In the genomic region with DNA sequence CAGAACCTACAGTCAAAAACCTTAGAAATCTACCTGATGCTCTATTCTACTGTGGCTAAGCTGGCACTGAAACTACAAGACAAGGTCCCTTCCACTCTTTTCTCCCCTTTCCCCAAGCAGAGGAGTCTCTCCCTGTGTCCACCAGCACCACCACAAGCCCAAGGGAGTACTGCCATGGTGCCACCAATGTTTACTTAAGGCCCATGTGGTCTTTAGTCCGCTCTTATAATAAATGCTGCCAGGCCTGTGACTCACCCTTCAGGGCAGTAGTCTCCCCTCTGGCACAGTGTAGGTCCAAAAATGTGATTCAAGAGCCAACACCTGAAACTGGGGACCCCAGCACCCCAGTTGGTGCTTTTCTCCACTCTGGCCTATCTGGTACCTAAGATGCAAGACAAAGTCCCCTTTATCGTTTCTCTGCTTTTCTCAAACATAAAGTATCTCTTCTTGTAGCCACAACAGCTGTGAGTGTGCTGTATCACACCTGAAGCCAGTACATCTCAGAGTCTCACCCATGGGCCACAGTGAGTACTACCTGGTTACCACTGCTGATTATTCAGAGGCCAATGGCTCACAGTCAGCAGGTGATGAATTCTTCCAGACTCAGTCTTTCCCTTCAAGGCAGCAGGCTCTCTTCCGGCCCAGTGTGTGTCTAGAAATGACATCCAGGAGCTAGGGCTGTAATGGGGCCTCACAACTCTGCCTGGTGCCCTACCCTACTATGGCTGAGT, we compare ENCODE assay signal across 19 cellular contexts. TPM values are rescaled to one million over a fixed set of nuclear protein-coding genes. Genes with fewer than 3 reads are reported as not detected.
DNase-seq lines count a peak whose midpoint lies in the region; ATAC-seq, FAIRE-seq and TF ChIP-seq lines count a peak whose summit lies in the region.
"Had no signal": no experiment of that assay in that cellular context is flagged by ENCODE, and none has a peak within 500 bp of the region (broad histone marks: within the 10 kb centered on the region; RNA-seq: fewer than 3 reads in every experiment).

No MANE protein-coding gene starts in this region.

- H3K4me3 ChIP-seq in H1 (ENCODE audit: extremely low read depth in 1 of 4, insufficient read depth in 2 of 4, low read depth in 3 of 4, low read length in 4 of 4), result no peak overlapping the region
- H3K4me3 ChIP-seq in pancreas, result no peak overlapping the region
- H3K4me3 ChIP-seq in CD8-positive, alpha-beta T cell (ENCODE audit: low read depth, low read length), result no peak overlapping the region
- no peak overlapping the region for H3K4me3 ChIP-seq in thyroid gland (replicated peaks in 1 of 3)
- H3K4me3 ChIP-seq: cardiac muscle cell had no signal

- FAIRE-seq in H1 (lab: Jason Lieb, UNC) (no peak), pancreas (lab: Jason Lieb, UNC) (no peak)

- H3K36me3 ChIP-seq in H1 (ENCODE audit: control insufficient read depth in 2 of 4, insufficient read depth in 4 of 4, low read length in 3 of 4) (no peaks in the 10 kb centered on the region), pancreas (no peaks in the 10 kb centered on the region), thyroid gland (no peaks in the 10 kb centered on the region)
- no peaks in the 10 kb centered on the region for H3K36me3 ChIP-seq in CD8-positive, alpha-beta T cell (ENCODE audit: insufficient read depth, low read length)
- H3K36me3 ChIP-seq: cardiac muscle cell had no signal

- H2BK120ac ChIP-seq in H1 (replicated peaks; ENCODE audit: low read depth, low read length), result no peak overlapping the region

- no peak overlapping the region for H3K56ac ChIP-seq in H1 (replicated peaks; ENCODE audit: insufficient read length, low read depth, low read length)

- TF ChIP-seq RAD21 in H1 (IDR thresholded peaks at IDR 0.05 in 1 of 2, conservative IDR thresholded peaks at IDR 0.05 in 1 of 2; ENCODE audit: low read depth in 2 of 2, low read length in 2 of 2), result no peak

- H3K79me1 ChIP-seq in H1 (ENCODE audit: low read depth, low read length), result no peaks in the 10 kb centered on the region

- no peaks in the 10 kb centered on the region for H3K36me3 Mint-ChIP-seq in CD8-positive, alpha-beta T cell
- H3K36me3 Mint-ChIP-seq: CD14-positive monocyte had no signal

- no peaks in the 10 kb centered on the region for H3K9me3 Mint-ChIP-seq in CD8-positive, alpha-beta T cell
- H3K9me3 Mint-ChIP-seq: activated T-helper 2 cell treated with anti-CD3 and anti-CD28 coated beads, Interferon-gamma antibody, Interleukin-2, Interleukin-4, amounts not matched to agents 10 μg/mL and 5 μg/mL and 100 μg/mL, durations not matched to agents 14 hours and 24 hours and 36 hours; dendritic cell treated with granulocyte-macrophage colony-stimulating factor and Interleukin-4, amounts not matched to agents 40 ng/mL and 50 ng/mL, for 4 days had no signal

- no peaks in the 10 kb centered on the region for H3K79me2 ChIP-seq in H1 (ENCODE audit: control insufficient read depth in 1 of 2, insufficient read depth in 2 of 2, low read length in 2 of 2)

- no peak overlapping the region for H3K4ac ChIP-seq in H1 (replicated peaks; ENCODE audit: insufficient read length, low read depth, low read length)

- no peak overlapping the region for H4K5ac ChIP-seq in H1 (ENCODE audit: insufficient read length, low read depth, low read length)

- H3K4me2 ChIP-seq in H1 (ENCODE audit: insufficient read depth in 1 of 2, low read depth in 2 of 2, low read length in 2 of 2), result no peak overlapping the region

- H3K23ac ChIP-seq in H1 (ENCODE audit: insufficient read length), result no peak overlapping the region

- H3K27ac ChIP-seq in H1 (ENCODE audit: low read depth, low read length), result no peak overlapping the region
- no peak overlapping the region for H3K27ac ChIP-seq in pancreas
- no peak overlapping the region for H3K27ac ChIP-seq in CD8-positive, alpha-beta T cell (ENCODE audit: low read depth, low read length)
- H3K27ac ChIP-seq in thyroid gland, result no peak overlapping the region
- H3K27ac ChIP-seq: cardiac muscle cell had no signal

- no peaks in the 10 kb centered on the region for H3K4me1 Mint-ChIP-seq in CD8-positive, alpha-beta T cell (ENCODE audit: low read depth)
- H3K4me1 Mint-ChIP-seq: CD14-positive monocyte had no signal

- DNase-seq in Daoy (ENCODE audit: low read depth) (peak; percentile 21), NCI-H69 (lab: John Stamatoyannopoulos, UW) (peak; percentile 27), H1 (ENCODE audit: low read depth in 1 of 2, low spot score in 2 of 2) (no peak), pancreas (peak in 1 of 6 donors; percentile 24), thyroid gland (no peak), NCI-H526 treated with DMSO at 0.1 percent for 48 hours (lab: John Stamatoyannopoulos, UW) (no peak)
- no peak for DNase-seq in CD8-positive, alpha-beta T cell
- DNase-seq: DMS79, NCI-H1105 treated with DMSO at 0.1 percent for 48 hours, NCI-H2107, NCI-H510A, retina, Right ventricle myocardium superior had no signal

- H4K8ac ChIP-seq in H1 (ENCODE audit: extremely low read depth, insufficient read depth, low read length), result no peak overlapping the region

- TF ChIP-seq POLR2A in H1 (IDR thresholded peaks at IDR 0.05; ENCODE audit: control extremely low read depth in 1 of 2, low read depth in 2 of 2, low read length in 2 of 2) (no peak), thyroid gland (IDR thresholded peaks at IDR 0.05) (no peak)

- no peaks in the 10 kb centered on the region for H3K9me3 ChIP-seq in H1 (ENCODE audit: insufficient read depth in 2 of 2, low read depth in 1 of 2, low read length in 1 of 2)
- H3K9me3 ChIP-seq in pancreas, result no peaks in the 10 kb centered on the region
- H3K9me3 ChIP-seq in CD8-positive, alpha-beta T cell (ENCODE audit: low read length), result no peaks in the 10 kb centered on the region
- H3K9me3 ChIP-seq in thyroid gland, result no peaks in the 10 kb centered on the region

- 0 out of 2 replicates have a peak overlapping the region, but pooled peaks have one; percentile 57 for H2BK5ac ChIP-seq in H1 (ENCODE audit: low read depth, low read length)

- TF ChIP-seq EP300 in H1 (IDR thresholded peaks at IDR 0.05; ENCODE audit: borderline replicate concordance in 1 of 2, low read depth in 2 of 2, low read length in 2 of 2), result no peak

- no peak overlapping the region for H3K9ac ChIP-seq in H1 (replicated peaks in 1 of 4; ENCODE audit: extremely low read depth in 1 of 4, low read depth in 3 of 4, low read length in 3 of 4)

- H3K27me3 Mint-ChIP-seq in CD8-positive, alpha-beta T cell (ENCODE audit: low read depth), result peaks cover 2% of the 10 kb centered on the region

- H3K23me2 ChIP-seq in H1 (ENCODE audit: low read depth, low read length), result no peaks in the 10 kb centered on the region

- ATAC-seq in pancreas (peak; percentile 51 to 72 (median 68)), HG02610 (IDR thresholded peaks at IDR 0.05; ENCODE audit: unreplicated experiment) (no peak)
- ATAC-seq in CD8-positive, alpha-beta T cell, result no peak

- CTCF ChIA-PET in H1 (lab: Charles Lee; ENCODE audit: partially characterized antibody), result interaction anchor here (0.8 to 2.3 kb wide), 15 partner anchors 11 to 683 kb away, joined by 3 to 11 read pairs (median 4); no protein-coding TSS in a partner anchor
- CTCF ChIA-PET in CD8-positive, alpha-beta T cell (lab: Charles Lee), result interaction anchor here (0.5 to 3.3 kb wide), 13 partner anchors 10 to 689 kb away, joined by 3 to 22 read pairs (median 3); no protein-coding TSS in a partner anchor

- no peak overlapping the region for H3K27ac Mint-ChIP-seq in CD8-positive, alpha-beta T cell
- H3K27ac Mint-ChIP-seq: activated CD4-positive, alpha-beta T cell treated with anti-CD3 and anti-CD28 coated beads for 36 hours; activated T-helper 2 cell treated with anti-CD3 and anti-CD28 coated beads, Interferon-gamma antibody, Interleukin-2, Interleukin-4, amounts not matched to agents 10 μg/mL and 5 μg/mL and 100 μg/mL, durations not matched to agents 14 hours and 24 hours and 36 hours; CD14-positive monocyte; dendritic cell treated with granulocyte-macrophage colony-stimulating factor and Interleukin-4, amounts not matched to agents 40 ng/mL and 50 ng/mL, for 4 days had no signal

- peak overlapping the region; percentile 72; the same call in 1 of the 2 replicates for H2AFZ ChIP-seq in H1 (ENCODE audit: low read length)

- TF ChIP-seq CTCF in H1 (IDR thresholded peaks at IDR 0.05; ENCODE audit: control extremely low read depth in 1 of 3, insufficient read depth in 1 of 3, low read depth in 1 of 3, low read length in 3 of 3) (no peak), pancreas (IDR thresholded peaks at IDR 0.05) (no peak), thyroid gland (IDR thresholded peaks at IDR 0.05) (no peak)
- no peak for TF ChIP-seq CTCF in CD8-positive, alpha-beta T cell (IDR thresholded peaks at IDR 0.05)

- H3K4me1 ChIP-seq in H1 (replicated peaks in 1 of 4; ENCODE audit: control insufficient read depth in 3 of 4, insufficient read depth in 4 of 4, low read length in 3 of 4) (peaks cover 0 to 3% (median 0%) of the 10 kb centered on the region in 4 experiments; a peak in 1 of 7 replicates), pancreas (peaks cover 0 to 6% (median 0%) of the 10 kb centered on the region in 3 donors), thyroid gland (no peaks in the 10 kb centered on the region)
- H3K4me1 ChIP-seq in CD8-positive, alpha-beta T cell (ENCODE audit: insufficient read depth, low read length), result no peaks in the 10 kb centered on the region

- POLR2A ChIA-PET in H1 (lab: Charles Lee; ENCODE audit: partially characterized antibody), result interaction anchor here (0.7 to 2.1 kb wide), 7 partner anchors 9 to 218 kb away, joined by 3 to 6 read pairs (median 4); no protein-coding TSS in a partner anchor
- POLR2A ChIA-PET in CD8-positive, alpha-beta T cell (lab: Charles Lee), result no interaction called here

- no peak overlapping the region for H3K14ac ChIP-seq in H1 (ENCODE audit: insufficient read length)

- H3K18ac ChIP-seq in H1 (ENCODE audit: extremely low read depth, low read length), result no peak overlapping the region

- H4K20me1 ChIP-seq in H1 (replicated peaks in 1 of 2; ENCODE audit: control insufficient read depth in 1 of 2, insufficient read depth in 2 of 2, low read length in 2 of 2), result no peaks in the 10 kb centered on the region

- H2AK5ac ChIP-seq in H1 (ENCODE audit: low read depth, low read length), result no peak overlapping the region

- H2BK15ac ChIP-seq in H1 (ENCODE audit: low read length), result no peak overlapping the region; the same call in 1 of the 2 replicates

- intact Hi-C loops in pancreas (cut with DNase I), result loop anchor here in 1 of 3 donors (10.0 kb wide), 1 partner anchor 322 kb away; no protein-coding TSS in a partner anchor
- intact Hi-C loops in CD8-positive, alpha-beta T cell (cut with DNase I, micrococcal nuclease), result loop anchor here (2.0 to 5.0 kb wide), 5 partner anchors 319 to 1344 kb away; no protein-coding TSS in a partner anchor
- intact Hi-C loops in thyroid gland (cut with DNase I), result no loop called here

- H3K27me3 ChIP-seq in H1 (replicated peaks in 1 of 4; ENCODE audit: control insufficient read depth in 3 of 4, extremely low read depth in 1 of 4, insufficient read depth in 3 of 4, low read length in 3 of 4), result no peaks in the 10 kb centered on the region
- H3K27me3 ChIP-seq in pancreas, result no peaks in the 10 kb centered on the region
- H3K27me3 ChIP-seq in CD8-positive, alpha-beta T cell (ENCODE audit: insufficient read depth, low read length), result no peaks in the 10 kb centered on the region
- H3K27me3 ChIP-seq in thyroid gland, result no peaks in the 10 kb centered on the region
- H3K27me3 ChIP-seq: cardiac muscle cell had no signal

- H3K4me3 Mint-ChIP-seq in CD8-positive, alpha-beta T cell, result no peak overlapping the region
- H3K4me3 Mint-ChIP-seq: activated CD4-positive, alpha-beta T cell treated with anti-CD3 and anti-CD28 coated beads for 36 hours; CD14-positive monocyte; dendritic cell treated with granulocyte-macrophage colony-stimulating factor and Interleukin-4, amounts not matched to agents 40 ng/mL and 50 ng/mL, for 4 days had no signal

- 0 out of 2 replicates have a peak overlapping the region, but pooled peaks have one; percentile 83 for H2BK20ac ChIP-seq in H1 (ENCODE audit: low read length)

- WGBS in H1 (ENCODE audit: extremely low coverage in 1 of 2, insufficient coverage in 1 of 2, insufficient read length in 1 of 2, insufficient replicate concordance in 2 of 2, low coverage in 1 of 2, low lambda C conversion rate in 2 of 2, missing lambda C conversion rate in 1 of 2), 2 experiments, result 91% methylated on average over 3 of the region's 3 CpGs; no CpG with 5 or more reads in 1 of the 2 experiments
- 74 to 82% methylated on average over 3 of the region's 3 CpGs for whole genome bisulfite sequencing in pancreas, 2 donors
- WGBS in thyroid gland, 2 donors, result 91 to 100% methylated on average over 3 of the region's 3 CpGs

- H2BK12ac ChIP-seq in H1 (ENCODE audit: low read depth, low read length), result peak overlapping the region; percentile 89; the same call in 1 of the 2 replicates

- no peak overlapping the region for H4K91ac ChIP-seq in H1 (replicated peaks; ENCODE audit: insufficient read length, low read length)

RNA-seq across cellular contexts. Expression of a gene that starts 29.3 kb away (rescaled TPM):
- total RNA-seq in Daoy (2014; rRNA removed; shearing (Covaris generic)), result 361 and 424 TPM in 2 replicates
- 620 and 684 TPM in 2 replicates for total RNA-seq in H1 (2021; fragmentation: NEBNext Ultra II Directional; extraction: Animal tissue kit (Norgen Biotek cat#: 25700))
- 163 and 245 TPM in 2 replicates for polyA plus RNA-seq in H1 (2011; rRNA removed)
- 172 TPM for polyA plus RNA-seq in H1 (2011; cell fraction: cytosol; rRNA removed)
- polyA plus RNA-seq in H1 (2011; cell fraction: nucleus; rRNA removed), result 187 TPM
- polyA plus RNA-seq in H1 (2012, experiment 1 of 2), result 133 to 299 TPM (median 236 TPM) in 4 replicates
- 17.4 TPM for polyA plus RNA-seq in H1 (2012, experiment 2 of 2)
- polyA plus RNA-seq in H1 (2013, experiment 1 of 2), result 830 TPM
- 877 TPM for polyA plus RNA-seq in H1 (2013, experiment 2 of 2)
- 313 and 345 TPM in 2 replicates for polyA minus RNA-seq in H1 (2011; rRNA and poly(A)+ RNA removed)
- 195 TPM for polyA minus RNA-seq in H1 (2011; cell fraction: cytosol; rRNA and poly(A)+ RNA removed)
- polyA minus RNA-seq in H1 (2011; cell fraction: nucleus; rRNA and poly(A)+ RNA removed), result 474 TPM
- 100 to 1,000 TPM in 1 of 6 donors, 10 to 100 TPM in 5; 32.4 to 155 (median 81.5) TPM for total RNA-seq in pancreas
- 10 to 100 TPM; 24.2 to 49.3 TPM for polyA plus RNA-seq in pancreas
- total RNA-seq in CD8-positive, alpha-beta T cell, result 100 to 1,000 TPM; 268 to 279 TPM
- 100 to 1,000 TPM; 210 to 460 (median 314) TPM for total RNA-seq in thyroid gland

Comparison
In these comparisons a context has a peak if more than half of its experiments do, and no peak if none do; other contexts are left out.
1. DNase-seq: peak in Daoy (single experiment) and NCI-H69 (single experiment); none in H1 (0 of 2), CD8-positive, alpha-beta T cell (0 of 7), thyroid gland (0 of 2) and NCI-H526 treated with DMSO at 0.1 percent for 48 hours (single experiment).
2. ATAC-seq: peak in pancreas (4 of 4); none in CD8-positive, alpha-beta T cell (single experiment) and HG02610 (single experiment).